8 cellular contexts compared by ENCODE assay signal in genomic region chr2:229407170-229407569, GRCh38.
A peak's percentile ranks its signal among the peaks of the same experiment; 100 is the strongest.
DNase-seq lines count a peak whose midpoint lies in the region; ATAC-seq and TF ChIP-seq lines count a peak whose summit lies in the region.

No MANE protein-coding gene starts in this region.

- TF ChIP-seq POLR2A in breast epithelium (IDR thresholded peaks at IDR 0.05): no peak

- H3K36me3 ChIP-seq in breast epithelium (no peaks in the 10 kb centered on the region), lower lobe of right lung (no peaks in the 10 kb centered on the region), upper lobe of right lung (no peaks in the 10 kb centered on the region)

- H3K4me1 ChIP-seq in breast epithelium: no peaks in the 10 kb centered on the region
- peaks cover 40% of the 10 kb centered on the region for H3K4me1 ChIP-seq in lower lobe of right lung
- peaks cover 23% of the 10 kb centered on the region for H3K4me1 ChIP-seq in upper lobe of right lung

- ATAC-seq in lower lobe of right lung (peak; percentile 91 to 92), upper lobe of right lung (peak; percentile 92), GM19452 (IDR thresholded peaks at IDR 0.05; ENCODE audit: unreplicated experiment) (no peak)

- H3K27ac ChIP-seq in breast epithelium (peak overlapping the region; percentile 79 to 81), lower lobe of right lung (peak overlapping the region; percentile 75), upper lobe of right lung (peak overlapping the region; percentile 80)

- TF ChIP-seq CTCF in breast epithelium (IDR thresholded peaks at IDR 0.05) (no peak), lower lobe of right lung (IDR thresholded peaks at IDR 0.05) (no peak), upper lobe of right lung (IDR thresholded peaks at IDR 0.05) (no peak), GM20000 (IDR thresholded peaks at IDR 0.05; ENCODE audit: extremely low read depth, missing control alignments) (no peak)

- no peaks in the 10 kb centered on the region for H3K9me3 ChIP-seq in breast epithelium
- H3K9me3 ChIP-seq in lower lobe of right lung: no peaks in the 10 kb centered on the region
- no peaks in the 10 kb centered on the region for H3K9me3 ChIP-seq in upper lobe of right lung

- peak overlapping the region in 1 of 3 donors; percentile 13 for H3K4me3 ChIP-seq in breast epithelium
- no peak overlapping the region for H3K4me3 ChIP-seq in lower lobe of right lung
- H3K4me3 ChIP-seq in upper lobe of right lung: no peak overlapping the region

- H3K27me3 ChIP-seq in breast epithelium: no peaks in the 10 kb centered on the region
- no peaks in the 10 kb centered on the region for H3K27me3 ChIP-seq in lower lobe of right lung (ENCODE audit: low read depth)
- no peaks in the 10 kb centered on the region for H3K27me3 ChIP-seq in upper lobe of right lung

- intact Hi-C loops in breast epithelium (cut with DNase I; ENCODE audit: low total_unique reads): no loop called here
- intact Hi-C loops in lower lobe of right lung (cut with DNase I): no loop called here
- intact Hi-C loops in upper lobe of right lung (cut with DNase I): no loop called here

- DNase-seq in NCI-H2171 treated with DMSO at 0.1 percent for 48 hours (lab: John Stamatoyannopoulos, UW) (peak; percentile 0), NCI-H2171 (lab: John Stamatoyannopoulos, UW) (no peak), breast epithelium (ENCODE audit: low spot score in 2 of 2) (peak; percentile 67 to 78), lower lobe of right lung (peak; percentile 58), upper lobe of right lung (peak; percentile 71), GM20000 (ENCODE audit: low spot score) (no peak)
- DNase-seq in activated CD4-positive, alpha-beta T cell treated with anti-CD3 and anti-CD28 coated beads, Interleukin-2, amount 50 U/mL, for 1 hour: no peak

Comparison
In these comparisons a context has a peak if more than half of its experiments do, and no peak if none do; other contexts are left out.
1. DNase-seq: peak in NCI-H2171 treated with DMSO at 0.1 percent for 48 hours (single experiment), breast epithelium (2 of 2), lower lobe of right lung (single experiment) and upper lobe of right lung (single experiment); none in NCI-H2171 (single experiment), GM20000 (single experiment) and activated CD4-positive, alpha-beta T cell treated with anti-CD3 and anti-CD28 coated beads, Interleukin-2, amount 50 U/mL, for 1 hour (single experiment).
2. Peak in every context shown above with its lines, with median percentiles within 50 percentile points of each other: H3K27ac ChIP-seq.